ENCODE assay signal across 20 cellular contexts in the genomic region with DNA sequence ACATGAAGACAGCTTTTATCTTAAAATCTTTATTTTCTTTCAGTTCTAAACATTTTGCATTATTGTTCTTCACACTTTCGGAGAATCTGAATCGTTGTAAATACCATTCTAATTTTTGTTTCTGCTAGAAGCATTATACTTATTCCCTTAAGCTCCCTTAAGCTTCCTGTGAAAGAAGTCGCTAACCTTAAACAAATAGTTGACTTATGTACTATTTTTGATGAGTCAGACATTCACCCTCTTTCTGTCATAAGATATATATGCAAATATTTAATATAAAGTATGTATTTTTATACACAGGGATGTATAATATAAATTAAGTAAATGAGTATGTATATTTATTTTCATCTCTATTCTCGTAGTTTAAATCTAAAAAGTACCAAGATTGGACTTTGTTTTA.
DNase-seq lines count a peak whose midpoint lies in the region; ATAC-seq, FAIRE-seq and TF ChIP-seq lines count a peak whose summit lies in the region.
"Had no signal": no experiment of that assay in that cellular context is flagged by ENCODE, and none has a peak within 500 bp of the region (broad histone marks: within the 10 kb centered on the region; RNA-seq: fewer than 3 reads in every experiment).

No MANE protein-coding gene starts in this region.

- no peak overlapping the region for H3K4ac ChIP-seq in IMR-90 (ENCODE audit: low read depth, low read length)

- WGBS in HepG2 (ENCODE audit: low lambda C conversion rate), result under 1% methylated on average over 4 of the region's 4 CpGs
- 23% methylated on average over 4 of the region's 4 CpGs for WGBS in right lobe of liver (ENCODE audit: insufficient coverage, low coverage, low lambda C conversion rate, missing lambda C conversion rate)
- WGBS in IMR-90 (ENCODE audit: extremely low coverage in 2 of 2, insufficient read length in 1 of 2), 2 experiments, result no CpG with 5 or more reads among the region's 4 CpGs

- no peak overlapping the region for H4K5ac ChIP-seq in IMR-90 (ENCODE audit: low read depth, low read length)

- no peak overlapping the region for H2BK20ac ChIP-seq in IMR-90 (ENCODE audit: low read depth, low read length)

- H3K4me2 ChIP-seq in HepG2 (ENCODE audit: low read depth, low read length) (no peak overlapping the region), IMR-90 (ENCODE audit: low read depth, low read length) (no peak overlapping the region)
- H3K4me2 ChIP-seq: BLaER1 treated with 17β-estradiol and CSF1 and Interleukin-3, amounts not matched to agents 10 nM and 100 nM had no signal

- H3K27me3 ChIP-seq in HepG2 (ENCODE audit: control insufficient read depth in 1 of 2, insufficient read depth in 2 of 2, low read length in 2 of 2) (no peaks in the 10 kb centered on the region; a peak in 1 of 5 replicates), right lobe of liver (no peaks in the 10 kb centered on the region), IMR-90 (ENCODE audit: control insufficient read depth, insufficient read depth, low read length) (no peaks in the 10 kb centered on the region)
- H3K27me3 ChIP-seq: BLaER1 treated with 17β-estradiol and CSF1 and Interleukin-3, amounts not matched to agents 10 nM and 100 nM had no signal

- BruUV-seq in HepG2 (replicated peaks; lab: Mats Ljungman, UMichigan), result no TSS peak
- no TSS peak for BruUV-seq in IMR-90 (replicated peaks; lab: Mats Ljungman, UMichigan)

- TF ChIP-seq RAD21 in HepG2 (CRISPR knock-in tag; IDR thresholded peaks at IDR 0.05) (no peak), IMR-90 (IDR thresholded peaks at IDR 0.05; ENCODE audit: low read length) (no peak)

- H4K8ac ChIP-seq in IMR-90 (ENCODE audit: low read depth in 2 of 2, low read length in 2 of 2), result no peak overlapping the region

- H3K56ac ChIP-seq in IMR-90 (ENCODE audit: extremely low read depth, insufficient read depth, low read length), result no peak overlapping the region

- H3K9me3 ChIP-seq in HepG2 (ENCODE audit: low read length) (peaks cover 62% of the 10 kb centered on the region), right lobe of liver (no peaks in the 10 kb centered on the region), IMR-90 (ENCODE audit: control insufficient read depth, insufficient read depth, low read length) (peaks cover 5% of the 10 kb centered on the region), SK-N-MC (ENCODE audit: low read depth, low read length) (no peaks in the 10 kb centered on the region)
- H3K9me3 ChIP-seq: BLaER1 treated with 17β-estradiol and CSF1 and Interleukin-3, amounts not matched to agents 10 nM and 100 nM; Caco-2 had no signal

- TF ChIP-seq EP300 in HepG2 (IDR thresholded peaks at IDR 0.05; ENCODE audit: low read depth in 2 of 2, low read length in 2 of 2) (no peak), HepG2 (CRISPR knock-in tag; IDR thresholded peaks at IDR 0.05; ENCODE audit: borderline replicate concordance) (no peak)

- H3K36me3 ChIP-seq in HepG2 (replicated peaks in 1 of 2; ENCODE audit: control insufficient read depth in 1 of 2, insufficient read depth in 2 of 2, low read length in 2 of 2) (no peaks in the 10 kb centered on the region), right lobe of liver (no peaks in the 10 kb centered on the region), IMR-90 (ENCODE audit: control insufficient read depth, insufficient read depth, low read length) (no peaks in the 10 kb centered on the region), SK-N-MC (ENCODE audit: insufficient read depth, low read length) (no peaks in the 10 kb centered on the region)
- H3K36me3 ChIP-seq: BLaER1 treated with 17β-estradiol and CSF1 and Interleukin-3, amounts not matched to agents 10 nM and 100 nM had no signal

- H3K4me1 ChIP-seq in HepG2 (ENCODE audit: insufficient read depth, low read length) (no peaks in the 10 kb centered on the region), right lobe of liver (no peaks in the 10 kb centered on the region), IMR-90 (ENCODE audit: control insufficient read depth, insufficient read depth, low read length) (no peaks in the 10 kb centered on the region)
- H3K4me1 ChIP-seq: Caco-2 had no signal

- no peak overlapping the region for H3K27ac ChIP-seq in HepG2 (ENCODE audit: extremely low read length, insufficient read depth, low read length)
- no peak overlapping the region for H3K27ac ChIP-seq in right lobe of liver
- no peak overlapping the region for H3K27ac ChIP-seq in IMR-90 (ENCODE audit: insufficient read depth, low read length)
- peak overlapping the region; percentile 21; the same call in 1 of the 2 replicates for H3K27ac ChIP-seq in SK-N-MC
- H3K27ac ChIP-seq: BLaER1 treated with 17β-estradiol and CSF1 and Interleukin-3, amounts not matched to agents 10 nM and 100 nM; C4-2B had no signal

- H2AK5ac ChIP-seq in IMR-90 (ENCODE audit: low read depth, low read length), result no peak overlapping the region

- H2BK15ac ChIP-seq in IMR-90 (ENCODE audit: low read depth, low read length), result no peak overlapping the region

- H3K79me1 ChIP-seq in IMR-90 (ENCODE audit: low read depth in 1 of 2, low read length in 2 of 2), result no peaks in the 10 kb centered on the region

- no peak for FAIRE-seq in HepG2 (lab: Jason Lieb, UNC)
- FAIRE-seq: A204.1, G401.6, GM12891 had no signal

- no peak overlapping the region for H2BK120ac ChIP-seq in IMR-90 (ENCODE audit: low read depth, low read length)

- H3K14ac ChIP-seq in IMR-90 (replicated peaks; ENCODE audit: low read depth, low read length), result no peak overlapping the region

- no peaks in the 10 kb centered on the region for H3K79me2 ChIP-seq in HepG2 (ENCODE audit: insufficient read depth, low read length)

- no peak overlapping the region for H3K18ac ChIP-seq in IMR-90 (ENCODE audit: low read depth, low read length)

- CTCF ChIA-PET in HepG2 (lab: Yijun Ruan, JAX; ENCODE audit: low intra/inter-chr PET ratio, low total read pairs), result no interaction called here
- CTCF ChIA-PET in IMR-90 (lab: Yijun Ruan, JAX), result no interaction called here

- H3K4me3 ChIP-seq in HepG2 (replicated peaks in 1 of 3; ENCODE audit: insufficient read depth in 1 of 3, low read depth in 2 of 3, low read length in 3 of 3) (no peak overlapping the region), right lobe of liver (no peak overlapping the region), IMR-90 (ENCODE audit: insufficient read depth, low read depth, low read length) (no peak overlapping the region), SK-N-MC (peak overlapping the region; percentile 19; the same call in 1 of the 2 replicates)
- H3K4me3 ChIP-seq: BLaER1 treated with 17β-estradiol and CSF1 and Interleukin-3, amounts not matched to agents 10 nM and 100 nM had no signal

- H2BK5ac ChIP-seq in IMR-90 (ENCODE audit: low read depth, low read length, poor library complexity, severe bottlenecking), result no peak overlapping the region

- in situ Hi-C loops in HepG2 (cut with HindIII; ENCODE audit: extremely low pct_ligation_motif_present, low pct_unique_long_range_greater_than_20kb) (no loop called here), IMR-90 (cut with MboI; ENCODE audit: low sequenced_read_pairs) (no loop called here)

- no peak overlapping the region for H2AFZ ChIP-seq in HepG2 (ENCODE audit: low read length)
- no peak overlapping the region for H2AFZ ChIP-seq in IMR-90 (replicated peaks; ENCODE audit: low read length, poor library complexity)

- no peak for ATAC-seq in HepG2
- no peak for ATAC-seq in right lobe of liver
- ATAC-seq in IMR-90 (ENCODE audit: low read depth), result no peak
- no peak for ATAC-seq in GM18868 (IDR thresholded peaks at IDR 0.05; ENCODE audit: unreplicated experiment)
- ATAC-seq: CD8-positive, alpha-beta T cell had no signal

- H3K9ac ChIP-seq in HepG2 (ENCODE audit: insufficient read depth, low read depth, low read length) (no peak overlapping the region), IMR-90 (ENCODE audit: low read depth, low read length) (no peak overlapping the region), SK-N-MC (ENCODE audit: insufficient read length) (no peak overlapping the region)
- H3K9ac ChIP-seq: BLaER1 treated with 17β-estradiol and CSF1 and Interleukin-3, amounts not matched to agents 10 nM and 100 nM had no signal

- no peaks in the 10 kb centered on the region for H4K20me1 ChIP-seq in HepG2 (ENCODE audit: insufficient read depth, low read length)
- no peaks in the 10 kb centered on the region for H4K20me1 ChIP-seq in IMR-90 (ENCODE audit: insufficient read depth, low read length)
- H4K20me1 ChIP-seq: BLaER1 treated with 17β-estradiol and CSF1 and Interleukin-3, amounts not matched to agents 10 nM and 100 nM had no signal

- no peak for TF ChIP-seq CTCF in HepG2 (CRISPR knock-in tag; IDR thresholded peaks at IDR 0.05)
- no peak for TF ChIP-seq CTCF in right lobe of liver (IDR thresholded peaks at IDR 0.05)
- TF ChIP-seq CTCF in IMR-90 (conservative IDR thresholded peaks at IDR 0.05; ENCODE audit: low read depth, low read length), result no peak

- no peaks in the 10 kb centered on the region for H3K9me1 ChIP-seq in IMR-90 (ENCODE audit: insufficient read depth, low read length)

- DNase-seq in HepG2 (ENCODE audit: low spot score), result no peak
- no peak for DNase-seq in right lobe of liver
- DNase-seq in IMR-90, result no peak
- DNase-seq in SK-N-MC (ENCODE audit: low read depth, low spot score), result no peak
- no peak for DNase-seq in mesenteric fat pad (ENCODE audit: low spot score)
- DNase-seq in erythroblast (lab: John Stamatoyannopoulos, UW), result no peak
- DNase-seq: 8988T; AML-193; Caco-2; Calu3; CD4-positive, alpha-beta T cell; CD8-positive, alpha-beta T cell; DMS79 treated with DMSO at 0.1 percent for 48 hours; GF-D8 had no signal

- H2AK9ac ChIP-seq in IMR-90 (replicated peaks; ENCODE audit: low read depth, low read length, poor library complexity), result no peak overlapping the region

- H3K23ac ChIP-seq in IMR-90 (ENCODE audit: low read depth, low read length), result no peak overlapping the region

- POLR2A ChIA-PET in HepG2 (lab: Yijun Ruan, JAX) (no interaction called here), IMR-90 (lab: Charles Lee; ENCODE audit: unreplicated experiment) (no interaction called here)

- intact Hi-C loops in HepG2 (cut with micrococcal nuclease; ENCODE audit: unreplicated experiment) (no loop called here), right lobe of liver (cut with DNase I) (no loop called here), IMR-90 (cut with micrococcal nuclease) (no loop called here)

- TF ChIP-seq POLR2A in HepG2 (IDR thresholded peaks at IDR 0.05; ENCODE audit: insufficient read depth in 1 of 2, low read depth in 2 of 2, low read length in 2 of 2) (no peak), right lobe of liver (IDR thresholded peaks at IDR 0.05) (no peak), IMR-90 (IDR thresholded peaks at IDR 0.05; ENCODE audit: low read depth, low read length) (no peak), erythroblast (IDR thresholded peaks at IDR 0.05; ENCODE audit: low read length) (no peak)

- dilution Hi-C loops in IMR-90 (cut with HindIII; ENCODE audit: low sequenced_read_pairs, unreplicated experiment), result no loop called here

- H4K91ac ChIP-seq in IMR-90 (ENCODE audit: insufficient read depth, low read depth, low read length), result no peak overlapping the region

TF ChIP-seq in IMR-90, 13 proteins besides CTCF, POLR2A, EP300 and RAD21 (continues in another document):
- TF ChIP-seq MAFK (IDR thresholded peaks at IDR 0.05; ENCODE audit: low read depth, low read length) (peak; percentile 51; the same call in 1 of the 2 replicates), NFE2L2 (IDR thresholded peaks at IDR 0.05; ENCODE audit: low read depth, low read length) (no peak)
